In genomic region chr5:53779541-53779981, GRCh38 we compare ENCODE assay signal across 8 cellular contexts.
DNase-seq lines count a peak whose midpoint lies in the region; ATAC-seq and TF ChIP-seq lines count a peak whose summit lies in the region.

No MANE protein-coding gene starts in this region.

- peak overlapping the region; percentile 37; the same call in 1 of the 2 replicates for H2AK5ac ChIP-seq in IMR-90 (ENCODE audit: low read depth, low read length)

- H4K8ac ChIP-seq in IMR-90 (ENCODE audit: low read depth in 2 of 2, low read length in 2 of 2): peak overlapping the region; percentile 68 to 86

- peak overlapping the region; percentile 87 for H2BK5ac ChIP-seq in IMR-90 (ENCODE audit: low read depth, low read length, poor library complexity, severe bottlenecking)

- H3K79me1 ChIP-seq in IMR-90 (ENCODE audit: low read depth in 1 of 2, low read length in 2 of 2): no peaks in the 10 kb centered on the region

- no peak for TF ChIP-seq CTCF in AG04450 (IDR thresholded peaks at IDR 0.05; ENCODE audit: low read depth, low read length)
- no peak for TF ChIP-seq CTCF in IMR-90 (conservative IDR thresholded peaks at IDR 0.05; ENCODE audit: low read depth, low read length)
- TF ChIP-seq CTCF in gastrocnemius medialis (IDR thresholded peaks at IDR 0.05 in 4 of 5, conservative IDR thresholded peaks at IDR 0.05 in 1 of 5): no peak

- POLR2A ChIA-PET in AG04450 (lab: Yijun Ruan, JAX) (no interaction called here), IMR-90 (lab: Charles Lee; ENCODE audit: unreplicated experiment) (no interaction called here)

- intact Hi-C loops in IMR-90 (cut with micrococcal nuclease) (no loop called here), gastrocnemius medialis (cut with DNase I; ENCODE audit: low total_unique reads) (no loop called here)

- WGBS in IMR-90 (ENCODE audit: extremely low coverage in 2 of 2, insufficient read length in 1 of 2), 2 experiments: 20% methylated on average over 1 of the region's 4 CpGs; no CpG with 5 or more reads in 1 of the 2 experiments

- no peak overlapping the region for H2AK9ac ChIP-seq in IMR-90 (replicated peaks; ENCODE audit: low read depth, low read length, poor library complexity)

- H4K20me1 ChIP-seq in IMR-90 (ENCODE audit: insufficient read depth, low read length): no peaks in the 10 kb centered on the region

- H3K27me3 ChIP-seq in AG04450 (ENCODE audit: control insufficient read depth, insufficient read depth, low read length): no peaks in the 10 kb centered on the region
- no peaks in the 10 kb centered on the region for H3K27me3 ChIP-seq in IMR-90 (ENCODE audit: control insufficient read depth, insufficient read depth, low read length)
- H3K27me3 ChIP-seq in gastrocnemius medialis: no peaks in the 10 kb centered on the region

- peaks cover 18% of the 10 kb centered on the region for H3K4me1 ChIP-seq in IMR-90 (ENCODE audit: control insufficient read depth, insufficient read depth, low read length)
- H3K4me1 ChIP-seq in gastrocnemius medialis: no peaks in the 10 kb centered on the region

- no peak overlapping the region for H3K9ac ChIP-seq in IMR-90 (ENCODE audit: low read depth, low read length)

- H2BK20ac ChIP-seq in IMR-90 (ENCODE audit: low read depth, low read length): peak overlapping the region; percentile 69

- H2AFZ ChIP-seq in IMR-90 (replicated peaks; ENCODE audit: low read length, poor library complexity): peak overlapping the region; percentile 87

- H4K5ac ChIP-seq in IMR-90 (ENCODE audit: low read depth, low read length): peak overlapping the region; percentile 62

- peak; percentile 50 for ATAC-seq in GM19351 (IDR thresholded peaks at IDR 0.05; ENCODE audit: unreplicated experiment)
- peak; percentile 83 for ATAC-seq in IMR-90 (ENCODE audit: low read depth)
- ATAC-seq in esophagus mucosa: peak; percentile 47
- no peak for ATAC-seq in gastrocnemius medialis

- peak overlapping the region; percentile 44; the same call in 1 of the 2 replicates for H3K23ac ChIP-seq in IMR-90 (ENCODE audit: low read depth, low read length)

- H4K91ac ChIP-seq in IMR-90 (ENCODE audit: insufficient read depth, low read depth, low read length): peak overlapping the region; percentile 34

- dilution Hi-C loops in IMR-90 (cut with HindIII; ENCODE audit: low sequenced_read_pairs, unreplicated experiment): no loop called here

- H3K9me3 ChIP-seq in AG04450 (ENCODE audit: control insufficient read depth, insufficient read depth, low read length) (no peaks in the 10 kb centered on the region), IMR-90 (ENCODE audit: control insufficient read depth, insufficient read depth, low read length) (no peaks in the 10 kb centered on the region), gastrocnemius medialis (no peaks in the 10 kb centered on the region)

- peak overlapping the region; percentile 19 for H3K56ac ChIP-seq in IMR-90 (ENCODE audit: extremely low read depth, insufficient read depth, low read length)

- in situ Hi-C loops in IMR-90 (cut with MboI; ENCODE audit: low sequenced_read_pairs) (no loop called here), gastrocnemius medialis (cut with MboI; ENCODE audit: low sequenced_read_pairs in 4 of 4) (no loop called here)

- no peak overlapping the region for H3K4me3 ChIP-seq in AG04450 (ENCODE audit: low read depth, low read length)
- H3K4me3 ChIP-seq in IMR-90 (ENCODE audit: insufficient read depth, low read depth, low read length): no peak overlapping the region
- H3K4me3 ChIP-seq in gastrocnemius medialis: no peak overlapping the region

- H3K18ac ChIP-seq in IMR-90 (ENCODE audit: low read depth, low read length): peak overlapping the region; percentile 49

- peak overlapping the region; percentile 90 for H2BK15ac ChIP-seq in IMR-90 (ENCODE audit: low read depth, low read length)

- peaks cover 6% of the 10 kb centered on the region for H3K9me1 ChIP-seq in IMR-90 (ENCODE audit: insufficient read depth, low read length)

- DNase-seq in AG04450 (ENCODE audit: low read depth, low spot score) (peak; percentile 21), IMR-90 (peak; percentile 73), gastrocnemius medialis (no peak), 8988T (no peak)
- DNase-seq in activated effector memory CD4-positive, alpha-beta T cell treated with anti-CD3 and anti-CD28 coated beads, Interleukin-2, amount 50 U/mL, for 16 hours: no peak
- no peak for DNase-seq in stimulated activated CD4-positive, alpha-beta T cell treated with anti-CD3 and anti-CD28 coated beads, Interleukin-2, amount 100 ng/mL, for 24 hours

- H3K4me2 ChIP-seq in IMR-90 (ENCODE audit: low read depth, low read length): peak overlapping the region; percentile 57

- CTCF ChIA-PET in AG04450 (lab: Charles Lee) (no interaction called here), IMR-90 (lab: Yijun Ruan, JAX) (no interaction called here)

- no TSS peak for BruUV-seq in IMR-90 (replicated peaks; lab: Mats Ljungman, UMichigan)

- H3K27ac ChIP-seq in AG04450 (ENCODE audit: low read depth, low read length): peak overlapping the region; percentile 22
- H3K27ac ChIP-seq in IMR-90 (ENCODE audit: insufficient read depth, low read length): peak overlapping the region; percentile 45
- no peak overlapping the region for H3K27ac ChIP-seq in gastrocnemius medialis

- TF ChIP-seq RAD21 in IMR-90 (IDR thresholded peaks at IDR 0.05; ENCODE audit: low read length): no peak

- peak overlapping the region; percentile 71 for H3K14ac ChIP-seq in IMR-90 (replicated peaks; ENCODE audit: low read depth, low read length)

- peak overlapping the region; percentile 68 for H2BK120ac ChIP-seq in IMR-90 (ENCODE audit: low read depth, low read length)

- H3K4ac ChIP-seq in IMR-90 (ENCODE audit: low read depth, low read length): peak overlapping the region; percentile 72

- no peak for TF ChIP-seq POLR2A in IMR-90 (IDR thresholded peaks at IDR 0.05; ENCODE audit: low read depth, low read length)
- TF ChIP-seq POLR2A in gastrocnemius medialis (IDR thresholded peaks at IDR 0.05): no peak

- H3K36me3 ChIP-seq in IMR-90 (ENCODE audit: control insufficient read depth, insufficient read depth, low read length) (no peaks in the 10 kb centered on the region), gastrocnemius medialis (no peaks in the 10 kb centered on the region)

TF ChIP-seq in IMR-90, 13 proteins besides CTCF, POLR2A, EP300 and RAD21:
- TF ChIP-seq SMC3 (IDR thresholded peaks at IDR 0.05; ENCODE audit: low read depth, low read length) (no peak), FOS (IDR thresholded peaks at IDR 0.05; ENCODE audit: low read depth, low read length) (no peak), MAZ (IDR thresholded peaks at IDR 0.05; ENCODE audit: borderline replicate concordance, low read depth, low read length) (no peak), MXI1 (IDR thresholded peaks at IDR 0.05; ENCODE audit: borderline replicate concordance, low read depth, low read length) (no peak), MAFK (IDR thresholded peaks at IDR 0.05; ENCODE audit: low read depth, low read length) (0 out of 2 replicates have a peak, but pooled peaks have one; percentile 16), CEBPB (IDR thresholded peaks at IDR 0.05; ENCODE audit: low read depth, low read length) (peak; percentile 75), USF2 (IDR thresholded peaks at IDR 0.05; ENCODE audit: low read depth, low read length) (no peak), RCOR1 (IDR thresholded peaks at IDR 0.05; ENCODE audit: insufficient replicate concordance, low read length) (no peak)

Comparison
In these comparisons a context has a peak if more than half of its experiments do, and no peak if none do; other contexts are left out.
1. DNase-seq: peak in AG04450 (single experiment) and IMR-90 (single experiment); none in activated effector memory CD4-positive, alpha-beta T cell treated with anti-CD3 and anti-CD28 coated beads, Interleukin-2, amount 50 U/mL, for 16 hours (single experiment), stimulated activated CD4-positive, alpha-beta T cell treated with anti-CD3 and anti-CD28 coated beads, Interleukin-2, amount 100 ng/mL, for 24 hours (0 of 2), gastrocnemius medialis (0 of 2) and 8988T (single experiment).
2. H3K27ac ChIP-seq: peak in AG04450 (single experiment) and IMR-90 (single experiment); none in gastrocnemius medialis (0 of 4).
3. ATAC-seq: peak in GM19351 (single experiment), IMR-90 (single experiment) and esophagus mucosa (single experiment); none in gastrocnemius medialis (0 of 2).